Comparison of ENCODE assay signal across 12 cellular contexts in genomic region chr5:159905496-159905895, GRCh38. TPM values are rescaled to one million over a fixed set of nuclear protein-coding genes. Genes with fewer than 3 reads are reported as not detected.
A peak's percentile ranks its signal among the peaks of the same experiment; 100 is the strongest.
DNase-seq lines count a peak whose midpoint lies in the region; FAIRE-seq and TF ChIP-seq lines count a peak whose summit lies in the region.
"Had no signal": no experiment of that assay in that cellular context is flagged by ENCODE, and none has a peak within 500 bp of the region (broad histone marks: within the 10 kb centered on the region; RNA-seq: fewer than 3 reads in every experiment).

No MANE protein-coding gene starts in this region.

- peak; percentile 98 for FAIRE-seq in bronchial epithelial cell (lab: Jason Lieb, UNC)

- intact Hi-C loops in lower leg skin (cut with DNase I; ENCODE audit: low total_unique reads) (no loop called here), cardiac septum (cut with DNase I) (no loop called here)

- peak; percentile 85 for DNase-seq in GM04503 (ENCODE audit: low read depth)
- DNase-seq in NB4 (ENCODE audit: low read depth), result peak; percentile 40
- DNase-seq in bronchial epithelial cell (ENCODE audit: low read depth), result peak; percentile 100
- DNase-seq in osteoblast (ENCODE audit: insufficient read length, low spot score, missing footprints), result peak; percentile 85
- no peak for DNase-seq in mesenteric fat pad (ENCODE audit: low spot score)
- no peak for DNase-seq in NCI-H1436 treated with DMSO at 0.1 percent for 48 hours (lab: John Stamatoyannopoulos, UW)
- no peak for DNase-seq in lower leg skin (ENCODE audit: low spot score in 2 of 2)
- DNase-seq in cardiac septum (ENCODE audit: low spot score), result no peak
- DNase-seq: activated CD8-positive, alpha-beta memory T cell treated with anti-CD3 and anti-CD28 coated beads, Interleukin-2, amount 10 ng/mL, durations not matched to agents 7 days and 5 days; NCI-H1417; ovary; T-helper 1 cell had no signal

- H3K27me3 ChIP-seq in bronchial epithelial cell (ENCODE audit: control insufficient read depth, insufficient read depth, low read length) (no peaks in the 10 kb centered on the region), osteoblast (ENCODE audit: insufficient read depth, low read length) (no peaks in the 10 kb centered on the region)
- H3K27me3 ChIP-seq: ovary had no signal

- no peaks in the 10 kb centered on the region for H3K79me2 ChIP-seq in osteoblast (ENCODE audit: insufficient read depth, low read length)

- no peak overlapping the region for H3K4me2 ChIP-seq in osteoblast (ENCODE audit: insufficient read depth, low read length)

- TF ChIP-seq POLR2A in NB4 (IDR thresholded peaks at IDR 0.05; ENCODE audit: extremely low read depth, insufficient read length) (no peak), lower leg skin (IDR thresholded peaks at IDR 0.05) (no peak)

- H3K4me3 ChIP-seq in NB4 (ENCODE audit: low read depth, low read length) (no peak overlapping the region), bronchial epithelial cell (ENCODE audit: low read depth, low read length) (no peak overlapping the region), osteoblast (ENCODE audit: insufficient read depth, low read length) (no peak overlapping the region), lower leg skin (ENCODE audit: low read depth, poor library complexity, severe bottlenecking) (no peak overlapping the region)
- H3K4me3 ChIP-seq: ovary had no signal

- peak overlapping the region; percentile 7 for H3K27ac ChIP-seq in osteoblast (ENCODE audit: low read depth, low read length)
- H3K27ac ChIP-seq: ovary had no signal

- peaks cover 19% of the 10 kb centered on the region for H3K4me1 ChIP-seq in osteoblast (ENCODE audit: insufficient read depth, low read length)

- H3K9me3 ChIP-seq in osteoblast (ENCODE audit: low read depth, low read length), result no peaks in the 10 kb centered on the region
- H3K9me3 ChIP-seq: ovary had no signal

- TF ChIP-seq CTCF in NB4 (IDR thresholded peaks at IDR 0.05; ENCODE audit: low read depth, low read length) (no peak), bronchial epithelial cell (IDR thresholded peaks at IDR 0.05; ENCODE audit: insufficient read depth, low read length, severe bottlenecking) (no peak), osteoblast (IDR thresholded peaks at IDR 0.05; ENCODE audit: extremely low read depth, low read depth, low read length) (no peak), lower leg skin (IDR thresholded peaks at IDR 0.05) (no peak)

- no peak overlapping the region for H2AFZ ChIP-seq in osteoblast (ENCODE audit: low read length)

- no peaks in the 10 kb centered on the region for H4K20me1 ChIP-seq in osteoblast (ENCODE audit: insufficient read depth, low read length)

- H3K36me3 ChIP-seq in bronchial epithelial cell (ENCODE audit: control insufficient read depth, insufficient read depth, low read length), result no peaks in the 10 kb centered on the region
- no peaks in the 10 kb centered on the region for H3K36me3 ChIP-seq in osteoblast (ENCODE audit: insufficient read depth, low read length)
- H3K36me3 ChIP-seq: ovary had no signal

RNA-seq across cellular contexts. Expression of gene ADRA1B, which starts 10.8 kb away (rescaled TPM):
- total RNA-seq in bronchial epithelial cell (under 0.01 TPM in 1 of 2 replicates, not detected in the other), osteoblast (0.29 and 0.36 TPM in 2 replicates), mesenteric fat pad (6.6 TPM), lower leg skin (1 to 10 TPM in 2 of 4 donors, under 1 TPM in 1, not detected in 1; 0.30 to 2.0 (median 2.0) TPM), cardiac septum (4.9 TPM)

Comparison
In these comparisons a context has a peak if more than half of its experiments do, and no peak if none do; other contexts are left out.
1. DNase-seq: peak in GM04503 (single experiment), NB4 (single experiment), bronchial epithelial cell (single experiment) and osteoblast (single experiment); none in mesenteric fat pad (single experiment), NCI-H1436 treated with DMSO at 0.1 percent for 48 hours (single experiment), lower leg skin (0 of 2) and cardiac septum (single experiment).